In genomic region chr1:94302960-94303359, GRCh38 we compare ENCODE assay signal across 1 cellular context.
TF ChIP-seq lines count a peak whose summit lies in the region.

No MANE protein-coding gene starts in this region.

TF ChIP-seq in HCT116, 20 proteins besides CTCF, POLR2A, EP300 and RAD21 (continued from another document):
- no peak for TF ChIP-seq TCF7L2 (IDR thresholded peaks at IDR 0.05; ENCODE audit: borderline replicate concordance, extremely low read depth, insufficient read depth, insufficient read length)
- no peak for TF ChIP-seq EZH2 (IDR thresholded peaks at IDR 0.05)
- TF ChIP-seq EGR1 (IDR thresholded peaks at IDR 0.05; ENCODE audit: low read depth): no peak
- no peak for TF ChIP-seq SP1 (IDR thresholded peaks at IDR 0.05; ENCODE audit: low read depth)
- TF ChIP-seq REST (IDR thresholded peaks at IDR 0.05; ENCODE audit: low read depth): no peak
- TF ChIP-seq CBX3 (IDR thresholded peaks at IDR 0.05; ENCODE audit: low read depth): no peak
- no peak for TF ChIP-seq SRF (IDR thresholded peaks at IDR 0.05; ENCODE audit: low read depth)
- TF ChIP-seq JUND (IDR thresholded peaks at IDR 0.05): no peak
